In the genomic region with DNA sequence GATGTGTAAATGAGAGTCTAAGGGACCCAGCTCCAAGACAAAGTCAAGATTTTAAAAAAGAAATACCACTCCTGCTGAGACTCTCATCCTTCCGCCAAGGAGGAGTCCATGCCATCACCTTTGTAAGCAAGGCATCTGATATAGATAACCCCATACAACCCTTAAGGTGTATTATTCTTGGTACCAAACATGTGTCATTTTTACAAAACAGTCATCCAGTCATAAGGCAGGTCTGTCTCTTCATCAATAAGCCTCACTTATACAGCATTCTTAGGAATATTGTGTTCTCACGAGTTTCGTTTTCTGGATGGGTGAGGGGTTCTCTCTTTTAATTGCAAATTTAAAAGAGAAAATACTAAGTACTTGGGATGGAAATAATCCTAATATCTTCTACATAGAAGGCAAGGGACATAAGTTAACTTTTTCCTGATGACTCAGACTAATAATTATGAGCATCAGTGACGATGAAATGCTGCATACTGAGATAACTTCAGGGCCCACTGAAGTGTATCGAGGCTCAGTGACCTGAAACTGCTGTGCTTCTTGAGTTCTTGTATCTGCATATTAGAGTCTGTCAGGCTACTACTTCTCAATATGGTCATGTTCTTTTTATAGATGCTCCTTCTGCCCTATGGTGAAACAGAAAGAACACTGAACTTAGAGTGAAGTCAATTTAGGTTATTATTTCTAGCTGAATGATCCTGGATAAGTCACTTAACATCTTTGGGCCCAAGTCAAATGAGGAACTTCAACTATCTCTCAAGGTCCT, we compare ENCODE assay signal across 11 cellular contexts.
DNase-seq lines count a peak whose midpoint lies in the region; ATAC-seq, FAIRE-seq and TF ChIP-seq lines count a peak whose summit lies in the region.
"Had no signal": no experiment of that assay in that cellular context is flagged by ENCODE, and none has a peak within 500 bp of the region (broad histone marks: within the 10 kb centered on the region; RNA-seq: fewer than 3 reads in every experiment).

No MANE protein-coding gene starts in this region.

- 92 to 94% (median 93%) methylated on average over 5 of the region's 5 CpGs for WGBS in ovary, 3 donors
- WGBS in transverse colon (ENCODE audit: low coverage in 1 of 2), 2 donors = 83 to 84% methylated on average over 5 of the region's 5 CpGs

- peak; percentile 99 for ATAC-seq in HG02840 (IDR thresholded peaks at IDR 0.05; ENCODE audit: low FRiP score, unreplicated experiment)

- H3K36me3 ChIP-seq in Karpas-422 (ENCODE audit: insufficient read depth, low read length) = 0 out of 2 replicates have a peak, but pooled peaks cover under 1% of the 10 kb centered on the region
- H3K36me3 ChIP-seq in ovary = no peaks in the 10 kb centered on the region
- no peaks in the 10 kb centered on the region for H3K36me3 ChIP-seq in transverse colon

- peak overlapping the region; percentile 69 for H3K4me2 ChIP-seq in Karpas-422 (ENCODE audit: low read depth, low read length, poor library complexity, severe bottlenecking)

- H3K4me1 ChIP-seq in Karpas-422 (ENCODE audit: low read length) (peaks cover 92% of the 10 kb centered on the region), ovary (ENCODE audit: insufficient read depth) (peaks cover 6% of the 10 kb centered on the region), transverse colon (peaks cover 0 to under 1% (median 0%) of the 10 kb centered on the region in 4 donors)

- H3K9me2 ChIP-seq in Karpas-422 (replicated peaks; ENCODE audit: insufficient read depth, low read length) = no peaks in the 10 kb centered on the region

- in situ Hi-C loops in Caki2 (cut with HindIII; ENCODE audit: low pct_unique_long_range_greater_than_20kb, low sequenced_read_pairs) (no loop called here), transverse colon (cut with MboI; ENCODE audit: low pct_ligation_motif_present in 1 of 4, low pct_unique_long_range_greater_than_20kb in 1 of 4, low sequenced_read_pairs in 3 of 4) (no loop called here)

- H3K4me3 ChIP-seq in Karpas-422 (ENCODE audit: low read length) = peak overlapping the region; percentile 38
- H3K4me3 ChIP-seq in ovary = no peak overlapping the region
- H3K4me3 ChIP-seq in transverse colon = no peak overlapping the region

- TF ChIP-seq EP300 in ovary (IDR thresholded peaks at IDR 0.05) (no peak), transverse colon (IDR thresholded peaks at IDR 0.05; ENCODE audit: low read depth) (no peak)

- DNase-seq in Caki2 (ENCODE audit: low read depth) (peak; percentile 70), GM19239 (ENCODE audit: insufficient read length, low spot score) (peak; percentile 18), Karpas-422 (peak; percentile 96), ovary (no peak), transverse colon (no peak), SIG-M5 treated with dmso at 0.1 percent for 504 hours (lab: John Stamatoyannopoulos, UW; ENCODE audit: unreplicated experiment) (no peak)
- no peak for DNase-seq in activated naive CD4-positive, alpha-beta T cell treated with anti-CD3 and anti-CD28 coated beads, Interleukin-2, amount 50 U/mL, for 16 hours
- DNase-seq: CD4-positive, alpha-beta memory T cell; mesenchymal stem cell had no signal

- peak overlapping the region; percentile 54 for H3K9ac ChIP-seq in Karpas-422 (ENCODE audit: low read length)

- TF ChIP-seq POLR2A in ovary (IDR thresholded peaks at IDR 0.05) (no peak), transverse colon (IDR thresholded peaks at IDR 0.05) (no peak)

- H3K27me3 ChIP-seq in Karpas-422 (ENCODE audit: low read length) (no peaks in the 10 kb centered on the region), ovary (no peaks in the 10 kb centered on the region), transverse colon (no peaks in the 10 kb centered on the region)

- intact Hi-C loops in ovary (cut with DNase I) (no loop called here), transverse colon (cut with DNase I; ENCODE audit: low total_unique reads) (no loop called here)

- H2AFZ ChIP-seq in Karpas-422 (ENCODE audit: low read length) = no peak overlapping the region

- H3K9me3 ChIP-seq in Karpas-422 (ENCODE audit: low read length) = no peaks in the 10 kb centered on the region
- H3K9me3 ChIP-seq in ovary = no peaks in the 10 kb centered on the region
- H3K9me3 ChIP-seq in transverse colon = no peaks in the 10 kb centered on the region

- peak; percentile 97 for FAIRE-seq in GM19239 (lab: Jason Lieb, UNC)

- H3K27ac ChIP-seq in Karpas-422 (ENCODE audit: low read length) (peak overlapping the region; percentile 97), ovary (no peak overlapping the region), transverse colon (no peak overlapping the region)
- H3K27ac ChIP-seq: HL-60 had no signal

- TF ChIP-seq CTCF in ovary (IDR thresholded peaks at IDR 0.05) (no peak), transverse colon (IDR thresholded peaks at IDR 0.05) (no peak)

- H4K20me1 ChIP-seq in Karpas-422 (ENCODE audit: insufficient read depth, low read depth, low read length) = no peaks in the 10 kb centered on the region

- peaks cover 86% of the 10 kb centered on the region for H3K79me2 ChIP-seq in Karpas-422 (ENCODE audit: low read length)

Comparison
In these comparisons a context has a peak if more than half of its experiments do, and no peak if none do; other contexts are left out.
1. DNase-seq: peak in Caki2 (single experiment), GM19239 (single experiment) and Karpas-422 (single experiment); none in ovary (0 of 5), transverse colon (single experiment), SIG-M5 treated with dmso at 0.1 percent for 504 hours (single experiment) and activated naive CD4-positive, alpha-beta T cell treated with anti-CD3 and anti-CD28 coated beads, Interleukin-2, amount 50 U/mL, for 16 hours (single experiment).